In the genomic region with DNA sequence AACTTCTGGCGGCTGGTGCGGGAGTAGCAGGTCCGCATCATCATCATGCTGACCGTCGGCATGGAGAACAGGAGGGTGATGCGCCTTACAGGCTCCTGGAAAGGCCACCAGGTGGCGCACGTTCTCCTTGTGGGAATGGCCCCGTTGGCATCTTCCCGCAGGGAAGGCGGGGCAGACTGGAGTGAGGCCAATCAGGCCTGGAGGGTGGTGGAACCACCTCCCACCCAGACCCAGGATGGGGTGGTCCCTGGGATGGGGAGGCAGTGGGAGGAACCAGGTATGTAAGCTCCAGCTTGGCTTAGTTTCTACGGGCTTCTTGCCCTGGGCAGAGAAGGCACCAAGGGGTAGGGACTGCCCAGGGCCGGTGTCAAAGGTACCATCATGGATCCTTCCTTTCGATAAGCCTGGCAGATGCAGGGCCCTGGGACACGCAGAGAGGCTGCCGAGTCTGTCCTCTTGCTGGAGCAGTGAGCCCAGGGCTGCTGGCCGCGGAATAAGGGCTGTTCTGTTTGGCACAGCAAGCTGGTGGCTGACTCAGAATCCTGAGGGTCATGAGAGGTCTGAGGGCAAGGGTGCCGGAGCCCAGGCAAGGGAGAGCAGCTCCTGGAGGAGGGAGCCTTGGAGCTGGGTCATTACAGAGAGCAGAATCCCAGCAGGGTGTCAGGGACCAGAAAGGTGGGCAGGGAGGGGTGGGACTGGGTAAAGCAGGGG, we compare ENCODE assay signal across 8 cellular contexts. TPM values are rescaled to one million over a fixed set of nuclear protein-coding genes. Genes with fewer than 3 reads are reported as not detected.
DNase-seq lines count a peak whose midpoint lies in the region; ATAC-seq, FAIRE-seq and TF ChIP-seq lines count a peak whose summit lies in the region.

No MANE protein-coding gene starts in this region.

- H3K36me3 Mint-ChIP-seq in activated CD8-positive, alpha-beta memory T cell treated with anti-CD3 and anti-CD28 coated beads, Interleukin-2, amount 10 ng/mL, durations not matched to agents 7 days and 5 days = no peaks in the 10 kb centered on the region

- H3K9me3 Mint-ChIP-seq in activated CD8-positive, alpha-beta memory T cell treated with anti-CD3 and anti-CD28 coated beads, Interleukin-2, amount 10 ng/mL, durations not matched to agents 7 days and 5 days (ENCODE audit: low read depth) = no peaks in the 10 kb centered on the region

- H3K4me3 ChIP-seq in epithelial cell of esophagus (ENCODE audit: low read length) = no peak overlapping the region

- TF ChIP-seq CTCF in epithelial cell of esophagus (IDR thresholded peaks at IDR 0.05; ENCODE audit: insufficient read depth, low read depth, low read length, missing control alignments) = peak; percentile 89

- CTCF ChIA-PET in activated CD8-positive, alpha-beta memory T cell treated with anti-CD3 and anti-CD28 coated beads, Interleukin-2, amount 10 ng/mL, durations not matched to agents 7 days and 5 days (lab: Charles Lee) = interaction anchor here (0.7 to 4.8 kb wide), 12 partner anchors 8 to 157 kb away, joined by 3 to 32 read pairs (median 4); partner anchors contain the start of genes LGR6, PTPN7 and UBE2T

- ATAC-seq in activated CD8-positive, alpha-beta memory T cell treated with anti-CD3 and anti-CD28 coated beads, Interleukin-2, amount 10 ng/mL, durations not matched to agents 7 days and 5 days = peak; percentile 67
- ATAC-seq in HG03108 (IDR thresholded peaks at IDR 0.05; ENCODE audit: unreplicated experiment) = no peak

- no peak overlapping the region for H3K4me3 Mint-ChIP-seq in activated CD8-positive, alpha-beta memory T cell treated with anti-CD3 and anti-CD28 coated beads, Interleukin-2, amount 10 ng/mL, durations not matched to agents 7 days and 5 days

- no peak overlapping the region for H3K27ac Mint-ChIP-seq in activated CD8-positive, alpha-beta memory T cell treated with anti-CD3 and anti-CD28 coated beads, Interleukin-2, amount 10 ng/mL, durations not matched to agents 7 days and 5 days

- peak; percentile 90 for FAIRE-seq in HTR-8/SVneo (lab: Jason Lieb, UNC)

- peaks cover 2% of the 10 kb centered on the region for H3K27me3 Mint-ChIP-seq in activated CD8-positive, alpha-beta memory T cell treated with anti-CD3 and anti-CD28 coated beads, Interleukin-2, amount 10 ng/mL, durations not matched to agents 7 days and 5 days

- DNase-seq in DMS53 treated with DMSO at 0.1 percent for 48 hours (lab: John Stamatoyannopoulos, UW; ENCODE audit: unreplicated experiment) = peak; percentile 91
- peak; percentile 90 for DNase-seq in HTR-8/SVneo (ENCODE audit: insufficient read length, low spot score)
- DNase-seq in NOMO-1 treated with dmso at 0.1 percent for 144 hours (lab: John Stamatoyannopoulos, UW; ENCODE audit: unreplicated experiment) = peak; percentile 39
- DNase-seq in activated CD8-positive, alpha-beta memory T cell treated with anti-CD3 and anti-CD28 coated beads, Interleukin-2, amount 10 ng/mL, durations not matched to agents 7 days and 5 days = peak; percentile 78
- DNase-seq in epithelial cell of esophagus (ENCODE audit: low read depth) = peak; percentile 85
- peak; percentile 35 for DNase-seq in middle frontal gyrus (ENCODE audit: extremely low spot score, low spot score)
- DNase-seq in stimulated activated CD8-positive, alpha-beta memory T cell treated with anti-CD3 and anti-CD28 coated beads, Interleukin-4, amount 100 ng/mL, for 4 hours (ENCODE audit: low read depth in 2 of 2, low spot score in 1 of 2) = peak; percentile 41 to 48

- peaks cover 7% of the 10 kb centered on the region for H3K4me1 Mint-ChIP-seq in activated CD8-positive, alpha-beta memory T cell treated with anti-CD3 and anti-CD28 coated beads, Interleukin-2, amount 10 ng/mL, durations not matched to agents 7 days and 5 days

RNA-seq across cellular contexts. Expression of gene LGR6, which starts 8.7 kb away (rescaled TPM):
- total RNA-seq in activated CD8-positive, alpha-beta memory T cell treated with anti-CD3 and anti-CD28 coated beads, Interleukin-2, amount 10 ng/mL, durations not matched to agents 7 days and 5 days = under 1 TPM in 1 of 2 experiments, not detected in 1; 0.26 TPM

RNA-seq across cellular contexts. Expression of gene PTPN7, which starts 24.5 kb away (rescaled TPM):
- 100 to 1,000 TPM; 228 to 410 TPM for total RNA-seq in activated CD8-positive, alpha-beta memory T cell treated with anti-CD3 and anti-CD28 coated beads, Interleukin-2, amount 10 ng/mL, durations not matched to agents 7 days and 5 days

RNA-seq across cellular contexts. Expression of gene ARL8A, which starts 40.4 kb away (rescaled TPM):
- total RNA-seq in activated CD8-positive, alpha-beta memory T cell treated with anti-CD3 and anti-CD28 coated beads, Interleukin-2, amount 10 ng/mL, durations not matched to agents 7 days and 5 days = 10 to 100 TPM; 50.0 to 68.9 TPM

Comparison
In these comparisons a context has a peak if more than half of its experiments do, and no peak if none do; other contexts are left out.
1. DNase-seq: peak in every context shown above with its lines; median percentile 91 in DMS53 treated with DMSO at 0.1 percent for 48 hours; 90 in HTR-8/SVneo; 85 in epithelial cell of esophagus; 78 in activated CD8-positive, alpha-beta memory T cell treated with anti-CD3 and anti-CD28 coated beads, Interleukin-2, amount 10 ng/mL, durations not matched to agents 7 days and 5 days; 44 in stimulated activated CD8-positive, alpha-beta memory T cell treated with anti-CD3 and anti-CD28 coated beads, Interleukin-4, amount 100 ng/mL, for 4 hours; 39 in NOMO-1 treated with dmso at 0.1 percent for 144 hours; 35 in middle frontal gyrus.